Comparison of ENCODE assay signal across 23 cellular contexts in genomic region chr7:143368387-143368786, GRCh38. TPM values are rescaled to one million over a fixed set of nuclear protein-coding genes. Genes with fewer than 3 reads are reported as not detected.
DNase-seq lines count a peak whose midpoint lies in the region; ATAC-seq, FAIRE-seq and TF ChIP-seq lines count a peak whose summit lies in the region.
"Had no signal": no experiment of that assay in that cellular context is flagged by ENCODE, and none has a peak within 500 bp of the region (broad histone marks: within the 10 kb centered on the region; RNA-seq: fewer than 3 reads in every experiment).

No MANE protein-coding gene starts in this region.

- intact Hi-C loops in PC-3 (cut with micrococcal nuclease) (no loop called here), transverse colon (cut with DNase I; ENCODE audit: low total_unique reads) (no loop called here)

- no peaks in the 10 kb centered on the region for H3K36me3 ChIP-seq in PC-3 (ENCODE audit: low read depth, low read length)
- H3K36me3 ChIP-seq in H1 (ENCODE audit: control insufficient read depth in 2 of 4, insufficient read depth in 4 of 4, low read length in 3 of 4): no peaks in the 10 kb centered on the region
- H3K36me3 ChIP-seq in transverse colon: no peaks in the 10 kb centered on the region
- H3K36me3 ChIP-seq: BLaER1 treated with 17β-estradiol and CSF1 and Interleukin-3, amounts not matched to agents 10 nM and 100 nM; HAP-1 had no signal

- no peaks in the 10 kb centered on the region for H3K9me3 Mint-ChIP-seq in activated T-cell treated with anti-CD3 and anti-CD28 coated beads, Interleukin-2, amount 50 U/mL, for 24 hours
- no peaks in the 10 kb centered on the region for H3K9me3 Mint-ChIP-seq in stimulated activated naive B cell treated with anti-CD40 and anti-IgM and Interleukin-4, amounts not matched to agents 10 μg/mL and 1 μg/mL and 100 μg/mL, for 72 hours
- H3K9me3 Mint-ChIP-seq: CD8-positive, alpha-beta T cell had no signal

- 0 out of 2 replicates have a peak overlapping the region, but pooled peaks have one; percentile 75 for H2BK12ac ChIP-seq in H1 (ENCODE audit: low read depth, low read length)

- H4K91ac ChIP-seq in H1 (replicated peaks; ENCODE audit: insufficient read length, low read length): no peak overlapping the region

- H3K23me2 ChIP-seq in H1 (ENCODE audit: low read depth, low read length): peaks cover 1% of the 10 kb centered on the region

- no peak overlapping the region for H3K4me3 Mint-ChIP-seq in activated T-cell treated with anti-CD3 and anti-CD28 coated beads, Interleukin-2, amount 50 U/mL, for 24 hours
- no peak overlapping the region for H3K4me3 Mint-ChIP-seq in stimulated activated naive B cell treated with anti-CD40 and anti-IgM and Interleukin-4, amounts not matched to agents 10 μg/mL and 1 μg/mL and 100 μg/mL, for 72 hours
- H3K4me3 Mint-ChIP-seq: CD8-positive, alpha-beta T cell had no signal

- no peak for FAIRE-seq in H1 (lab: Jason Lieb, UNC)
- FAIRE-seq: D721Med, GM19239, HTR-8/SVneo had no signal

- no peak overlapping the region for H3K27ac Mint-ChIP-seq in activated T-cell treated with anti-CD3 and anti-CD28 coated beads, Interleukin-2, amount 50 U/mL, for 24 hours
- H3K27ac Mint-ChIP-seq in stimulated activated naive B cell treated with anti-CD40 and anti-IgM and Interleukin-4, amounts not matched to agents 10 μg/mL and 1 μg/mL and 100 μg/mL, for 72 hours: no peak overlapping the region
- H3K27ac Mint-ChIP-seq: CD8-positive, alpha-beta T cell had no signal

- 75% methylated on average over 1 of the region's 1 CpG; no CpG with 5 or more reads in 1 of the 2 experiments for WGBS in H1 (ENCODE audit: extremely low coverage in 1 of 2, insufficient coverage in 1 of 2, insufficient read length in 1 of 2, insufficient replicate concordance in 2 of 2, low coverage in 1 of 2, low lambda C conversion rate in 2 of 2, missing lambda C conversion rate in 1 of 2), 2 experiments
- 43 to 60% methylated on average over 1 of the region's 1 CpG for WGBS in transverse colon (ENCODE audit: low coverage in 1 of 2), 2 donors

- peak; percentile 7 for ATAC-seq in PC-3
- no peak for ATAC-seq in HG02642 (IDR thresholded peaks at IDR 0.05; ENCODE audit: poor library complexity, unreplicated experiment)
- no peak for ATAC-seq in stimulated activated naive B cell treated with anti-CD40 and anti-IgM and Interleukin-4, amounts not matched to agents 10 μg/mL and 1 μg/mL and 100 μg/mL, for 72 hours (replicated peaks)
- ATAC-seq: CD8-positive, alpha-beta T cell had no signal

- H4K8ac ChIP-seq in H1 (ENCODE audit: extremely low read depth, insufficient read depth, low read length): no peak overlapping the region

- peak overlapping the region; percentile 97; the same call in 1 of the 2 replicates for H2AK5ac ChIP-seq in H1 (ENCODE audit: low read depth, low read length)

- no peak overlapping the region for H2BK120ac ChIP-seq in H1 (replicated peaks; ENCODE audit: low read depth, low read length)

- peak overlapping the region; percentile 4; the same call in 1 of the 2 replicates for H2BK20ac ChIP-seq in H1 (ENCODE audit: low read length)

- H3K27me3 Mint-ChIP-seq in activated T-cell treated with anti-CD3 and anti-CD28 coated beads, Interleukin-2, amount 50 U/mL, for 24 hours: peaks cover 26% of the 10 kb centered on the region
- peaks cover 26 to 31% of the 10 kb centered on the region in 2 donors for H3K27me3 Mint-ChIP-seq in stimulated activated naive B cell treated with anti-CD40 and anti-IgM and Interleukin-4, amounts not matched to agents 10 μg/mL and 1 μg/mL and 100 μg/mL, for 72 hours

- H3K79me2 ChIP-seq in PC-3 (ENCODE audit: low read length) (no peaks in the 10 kb centered on the region), H1 (ENCODE audit: control insufficient read depth in 1 of 2, insufficient read depth in 2 of 2, low read length in 2 of 2) (no peaks in the 10 kb centered on the region)

- no peaks in the 10 kb centered on the region for H3K79me1 ChIP-seq in H1 (ENCODE audit: low read depth, low read length)

- H4K20me1 ChIP-seq in PC-3 (ENCODE audit: low read length) (no peaks in the 10 kb centered on the region), H1 (replicated peaks in 1 of 2; ENCODE audit: control insufficient read depth in 1 of 2, insufficient read depth in 2 of 2, low read length in 2 of 2) (no peaks in the 10 kb centered on the region)

- H3K9ac ChIP-seq in PC-3 (ENCODE audit: low read length) (peak overlapping the region; percentile 13; the same call in 1 of the 2 replicates), H1 (replicated peaks in 1 of 4; ENCODE audit: extremely low read depth in 1 of 4, low read depth in 3 of 4, low read length in 3 of 4) (no peak overlapping the region)
- H3K9ac ChIP-seq: BLaER1 treated with 17β-estradiol and CSF1 and Interleukin-3, amounts not matched to agents 10 nM and 100 nM; KMS-11 had no signal

- no TSS peak for BruUV-seq in PC-3 (replicated peaks; lab: Mats Ljungman, UMichigan)

- H3K27me3 ChIP-seq in PC-3 (ENCODE audit: low read length) (peaks cover 4% of the 10 kb centered on the region), H1 (replicated peaks in 1 of 4; ENCODE audit: control insufficient read depth in 3 of 4, extremely low read depth in 1 of 4, insufficient read depth in 3 of 4, low read length in 3 of 4) (peaks cover 0 to 9% (median 6%) of the 10 kb centered on the region in 4 experiments; a peak in 4 of 7 replicates), transverse colon (peaks cover 14% of the 10 kb centered on the region)

- H3K18ac ChIP-seq in H1 (ENCODE audit: extremely low read depth, low read length): peak overlapping the region; percentile 74; the same call in 1 of the 2 replicates

- peaks cover 17% of the 10 kb centered on the region for H3K4me1 Mint-ChIP-seq in activated T-cell treated with anti-CD3 and anti-CD28 coated beads, Interleukin-2, amount 50 U/mL, for 24 hours (ENCODE audit: low read depth)
- H3K4me1 Mint-ChIP-seq in stimulated activated naive B cell treated with anti-CD40 and anti-IgM and Interleukin-4, amounts not matched to agents 10 μg/mL and 1 μg/mL and 100 μg/mL, for 72 hours: peaks cover 8 to 11% of the 10 kb centered on the region in 2 donors

- no peak for TF ChIP-seq EP300 in H1 (IDR thresholded peaks at IDR 0.05; ENCODE audit: borderline replicate concordance in 1 of 2, low read depth in 2 of 2, low read length in 2 of 2)
- TF ChIP-seq EP300 in transverse colon (IDR thresholded peaks at IDR 0.05; ENCODE audit: low read depth): no peak

- H3K4ac ChIP-seq in H1 (replicated peaks; ENCODE audit: insufficient read length, low read depth, low read length): no peak overlapping the region

- H3K4me1 ChIP-seq in PC-3 (ENCODE audit: insufficient read depth, low read length) (peaks cover 41% of the 10 kb centered on the region), H1 (replicated peaks in 1 of 4; ENCODE audit: control insufficient read depth in 3 of 4, insufficient read depth in 4 of 4, low read length in 3 of 4) (peaks cover 6 to 22% (median 14%) of the 10 kb centered on the region in 4 experiments; a peak in 5 of 7 replicates), transverse colon (peaks cover 0 to 47% (median 25%) of the 10 kb centered on the region in 4 donors)
- H3K4me1 ChIP-seq: HAP-1 had no signal

- H3K14ac ChIP-seq in H1 (ENCODE audit: insufficient read length): no peak overlapping the region

- no peak overlapping the region for H3K23ac ChIP-seq in H1 (ENCODE audit: insufficient read length)

- no peak overlapping the region for H3K56ac ChIP-seq in H1 (replicated peaks; ENCODE audit: insufficient read length, low read depth, low read length)

- H3K4me3 ChIP-seq in PC-3 (ENCODE audit: low read length) (no peak overlapping the region), H1 (ENCODE audit: extremely low read depth in 1 of 4, insufficient read depth in 2 of 4, low read depth in 3 of 4, low read length in 4 of 4) (no peak overlapping the region), transverse colon (no peak overlapping the region)
- H3K4me3 ChIP-seq: BLaER1 treated with 17β-estradiol and CSF1 and Interleukin-3, amounts not matched to agents 10 nM and 100 nM; HAP-1 had no signal

- CTCF ChIA-PET in PC-3 (lab: Charles Lee) (no interaction called here), H1 (lab: Charles Lee; ENCODE audit: partially characterized antibody) (interaction anchor here (0.8 to 17.5 kb wide), 7 partner anchors 11 to 63 kb away, joined by 3 to 359 read pairs (median 7); partner anchors contain the start of gene EPHA1)

- H2AFZ ChIP-seq in PC-3 (ENCODE audit: low read length) (no peak overlapping the region), H1 (ENCODE audit: low read length) (no peak overlapping the region)

- no peak for TF ChIP-seq POLR2A in H1 (IDR thresholded peaks at IDR 0.05; ENCODE audit: control extremely low read depth in 1 of 2, low read depth in 2 of 2, low read length in 2 of 2)
- TF ChIP-seq POLR2A in transverse colon (IDR thresholded peaks at IDR 0.05): no peak

- no peak overlapping the region for H4K5ac ChIP-seq in H1 (ENCODE audit: insufficient read length, low read depth, low read length)

- 0 out of 2 replicates have a peak overlapping the region, but pooled peaks have one; percentile 32 for H2BK15ac ChIP-seq in H1 (ENCODE audit: low read length)

- no peaks in the 10 kb centered on the region for H3K9me3 ChIP-seq in PC-3 (ENCODE audit: low read length)
- H3K9me3 ChIP-seq in H1 (ENCODE audit: insufficient read depth in 2 of 2, low read depth in 1 of 2, low read length in 1 of 2): no peaks in the 10 kb centered on the region
- H3K9me3 ChIP-seq in transverse colon: no peaks in the 10 kb centered on the region
- H3K9me3 ChIP-seq: BLaER1 treated with 17β-estradiol and CSF1 and Interleukin-3, amounts not matched to agents 10 nM and 100 nM; HAP-1 had no signal

- H2BK5ac ChIP-seq in H1 (ENCODE audit: low read depth, low read length): 0 out of 2 replicates have a peak overlapping the region, but pooled peaks have one; percentile 72

- TF ChIP-seq CTCF in PC-3 (conservative IDR thresholded peaks at IDR 0.05; ENCODE audit: low read depth, low read length) (no peak), H1 (IDR thresholded peaks at IDR 0.05; ENCODE audit: control extremely low read depth in 1 of 3, insufficient read depth in 1 of 3, low read depth in 1 of 3, low read length in 3 of 3) (no peak), transverse colon (IDR thresholded peaks at IDR 0.05) (no peak)

- peak overlapping the region; percentile 12; the same call in 1 of the 2 replicates for H3K4me2 ChIP-seq in PC-3 (ENCODE audit: low read length)
- peak overlapping the region in 1 of 2 experiments; percentile 24; a peak in 1 of 4 replicates for H3K4me2 ChIP-seq in H1 (ENCODE audit: insufficient read depth in 1 of 2, low read depth in 2 of 2, low read length in 2 of 2)
- H3K4me2 ChIP-seq: BLaER1 treated with 17β-estradiol and CSF1 and Interleukin-3, amounts not matched to agents 10 nM and 100 nM; KMS-11 had no signal

- peak; percentile 14 for DNase-seq in activated T-cell treated with anti-CD3 and anti-CD28 coated beads, Interleukin-2, amount 50 U/mL, for 24 hours
- DNase-seq in activated T-cell treated with anti-CD3 and anti-CD28 coated beads, Interleukin-2, amount 50 U/mL, for 48 hours: no peak
- DNase-seq in PC-3: no peak
- no peak for DNase-seq in H1 (ENCODE audit: low read depth in 1 of 2, low spot score in 2 of 2)
- no peak for DNase-seq in transverse colon
- no peak for DNase-seq in HT-29 (ENCODE audit: low spot score)
- no peak for DNase-seq in stimulated activated naive B cell treated with anti-CD40 and anti-IgM and Interleukin-4, amounts not matched to agents 10 μg/mL and 1 μg/mL and 100 μg/mL, for 72 hours
- DNase-seq: CD8-positive, alpha-beta T cell; GDM1; NCI-H1105; NCI-H2029 treated with DMSO at 0.1 percent for 48 hours; NCI-H345; NCI-H524; NCI-H82 had no signal

- H3K27ac ChIP-seq in PC-3 (ENCODE audit: low read length): peak overlapping the region; percentile 73
- H3K27ac ChIP-seq in H1 (ENCODE audit: low read depth, low read length): no peak overlapping the region
- H3K27ac ChIP-seq in transverse colon: peak overlapping the region; percentile 37 to 62 (median 55)
- H3K27ac ChIP-seq: 22Rv1; BLaER1 treated with 17β-estradiol and CSF1 and Interleukin-3, amounts not matched to agents 10 nM and 100 nM; KMS-11 had no signal

- no peak for TF ChIP-seq RAD21 in H1 (IDR thresholded peaks at IDR 0.05 in 1 of 2, conservative IDR thresholded peaks at IDR 0.05 in 1 of 2; ENCODE audit: low read depth in 2 of 2, low read length in 2 of 2)

- H3K36me3 Mint-ChIP-seq in activated T-cell treated with anti-CD3 and anti-CD28 coated beads, Interleukin-2, amount 50 U/mL, for 24 hours (ENCODE audit: low read depth): no peaks in the 10 kb centered on the region
- no peaks in the 10 kb centered on the region for H3K36me3 Mint-ChIP-seq in stimulated activated naive B cell treated with anti-CD40 and anti-IgM and Interleukin-4, amounts not matched to agents 10 μg/mL and 1 μg/mL and 100 μg/mL, for 72 hours
- H3K36me3 Mint-ChIP-seq: CD8-positive, alpha-beta T cell had no signal

- POLR2A ChIA-PET in PC-3 (lab: Charles Lee; ENCODE audit: unreplicated experiment) (interaction anchor here (0.7 kb wide), 1 partner anchor 32 kb away, joined by 4 read pairs; no protein-coding TSS in a partner anchor), H1 (lab: Charles Lee; ENCODE audit: partially characterized antibody) (interaction anchor here (1.2 to 19.0 kb wide), 3 partner anchors 10 to 31 kb away, joined by 5 to 518 read pairs (median 233); partner anchors contain the start of genes EPHA1 and ZYX)

- H3K9me2 ChIP-seq in PC-3 (replicated peaks; ENCODE audit: low read length): no peaks in the 10 kb centered on the region

- H3F3A ChIP-seq in PC-3 (ENCODE audit: low read length, unreplicated experiment): no peaks in the 10 kb centered on the region

- in situ Hi-C loops in transverse colon (cut with MboI; ENCODE audit: low pct_ligation_motif_present in 1 of 4, low pct_unique_long_range_greater_than_20kb in 1 of 4, low sequenced_read_pairs in 3 of 4): no loop called here

RNA-seq across cellular contexts. Expression of gene FAM131B, which starts 5.9 kb away (rescaled TPM):
- 6.9 and 7.7 TPM in 2 replicates for total RNA-seq in PC-3 (2014; rRNA removed)
- 35.5 and 38.2 TPM in 2 replicates for total RNA-seq in H1 (2021; fragmentation: NEBNext Ultra II Directional; extraction: Animal tissue kit (Norgen Biotek cat#: 25700))
- 23.1 and 28.8 TPM in 2 replicates for polyA plus RNA-seq in H1 (2011; rRNA removed)
- polyA plus RNA-seq in H1 (2011; cell fraction: cytosol; rRNA removed): 27.9 TPM
- 37.7 TPM for polyA plus RNA-seq in H1 (2011; cell fraction: nucleus; rRNA removed)
- 22.4 to 28.3 TPM (median 26.2 TPM) in 4 replicates for polyA plus RNA-seq in H1 (2012, experiment 1 of 2)
- 25.4 TPM for polyA plus RNA-seq in H1 (2012, experiment 2 of 2)
- polyA plus RNA-seq in H1 (2013, experiment 1 of 2): 11.6 TPM
- 12.8 TPM for polyA plus RNA-seq in H1 (2013, experiment 2 of 2)
- 51.2 and 57.7 TPM in 2 replicates for polyA minus RNA-seq in H1 (2011; rRNA and poly(A)+ RNA removed)
- 20.8 TPM for polyA minus RNA-seq in H1 (2011; cell fraction: cytosol; rRNA and poly(A)+ RNA removed)
- polyA minus RNA-seq in H1 (2011; cell fraction: nucleus; rRNA and poly(A)+ RNA removed): 25.5 TPM
- 10 to 100 TPM in 1 of 4 donors, 1 to 10 TPM in 3; 2.2 to 33.4 (median 4.7) TPM for total RNA-seq in transverse colon
- total RNA-seq in HT-29 (2014; rRNA removed; shearing (Covaris generic)): 13.2 and 17.6 TPM in 2 replicates
- total RNA-seq: OCI-LY7 had no signal

RNA-seq across cellular contexts. Expression of gene ZYX, which starts 12.8 kb away (rescaled TPM):
- total RNA-seq in PC-3 (2014; rRNA removed) (103 and 108 TPM in 2 replicates), transverse colon (100 to 1,000 TPM in 2 of 4 donors, 10 to 100 TPM in 2; 45.2 to 217 (median 110) TPM)
- 159 and 174 TPM in 2 replicates for total RNA-seq in H1 (2021; fragmentation: NEBNext Ultra II Directional; extraction: Animal tissue kit (Norgen Biotek cat#: 25700))
- polyA plus RNA-seq in H1 (2011; rRNA removed): 40.6 and 77.9 TPM in 2 replicates
- polyA plus RNA-seq in H1 (2011; cell fraction: cytosol; rRNA removed): 25.7 TPM
- 107 TPM for polyA plus RNA-seq in H1 (2011; cell fraction: nucleus; rRNA removed)
- polyA plus RNA-seq in H1 (2012, experiment 1 of 2): 138 to 177 TPM (median 171 TPM) in 4 replicates
- polyA plus RNA-seq in H1 (2012, experiment 2 of 2): 172 TPM
- polyA plus RNA-seq in H1 (2013, experiment 1 of 2): 166 TPM
- polyA plus RNA-seq in H1 (2013, experiment 2 of 2): 163 TPM
- 21.5 and 32.9 TPM in 2 replicates for polyA minus RNA-seq in H1 (2011; rRNA and poly(A)+ RNA removed)
- polyA minus RNA-seq in H1 (2011; cell fraction: cytosol; rRNA and poly(A)+ RNA removed): 70.7 TPM
- 64.8 TPM for polyA minus RNA-seq in H1 (2011; cell fraction: nucleus; rRNA and poly(A)+ RNA removed)
- total RNA-seq in HT-29 (2014; rRNA removed; shearing (Covaris generic)): 116 and 148 TPM in 2 replicates

RNA-seq across cellular contexts. Expression of gene EPHA1, which starts 40.3 kb away (rescaled TPM):
- total RNA-seq in PC-3 (2014; rRNA removed) (43.9 and 46.4 TPM in 2 replicates), transverse colon (10 to 100 TPM; 21.1 to 29.9 (median 24.8) TPM)
- 133 and 139 TPM in 2 replicates for total RNA-seq in H1 (2021; fragmentation: NEBNext Ultra II Directional; extraction: Animal tissue kit (Norgen Biotek cat#: 25700))
- polyA plus RNA-seq in H1 (2011; rRNA removed): 86.5 and 113 TPM in 2 replicates
- 103 TPM for polyA plus RNA-seq in H1 (2011; cell fraction: cytosol; rRNA removed)
- polyA plus RNA-seq in H1 (2011; cell fraction: nucleus; rRNA removed): 324 TPM
- 107 to 123 TPM (median 120 TPM) in 4 replicates for polyA plus RNA-seq in H1 (2012, experiment 1 of 2)
- 106 TPM for polyA plus RNA-seq in H1 (2012, experiment 2 of 2)
- 176 TPM for polyA plus RNA-seq in H1 (2013, experiment 1 of 2)
- 162 TPM for polyA plus RNA-seq in H1 (2013, experiment 2 of 2)
- polyA minus RNA-seq in H1 (2011; rRNA and poly(A)+ RNA removed): 185 and 189 TPM in 2 replicates
- polyA minus RNA-seq in H1 (2011; cell fraction: cytosol; rRNA and poly(A)+ RNA removed): 79.6 TPM
- 128 TPM for polyA minus RNA-seq in H1 (2011; cell fraction: nucleus; rRNA and poly(A)+ RNA removed)
- 54.3 and 65.6 TPM in 2 replicates for total RNA-seq in HT-29 (2014; rRNA removed; shearing (Covaris generic))
- total RNA-seq: OCI-LY7 had no signal

RNA-seq across cellular contexts. Expression of gene CLCN1, which starts 52.5 kb away (rescaled TPM):
- 0.55 and 0.69 TPM in 2 replicates for total RNA-seq in PC-3 (2014; rRNA removed)
- total RNA-seq in H1 (2021; fragmentation: NEBNext Ultra II Directional; extraction: Animal tissue kit (Norgen Biotek cat#: 25700)): 0.33 and 0.41 TPM in 2 replicates
- 0.36 and 0.38 TPM in 2 replicates for polyA plus RNA-seq in H1 (2011; rRNA removed)
- polyA plus RNA-seq in H1 (2011; cell fraction: cytosol; rRNA removed): 0.27 TPM
- polyA plus RNA-seq in H1 (2011; cell fraction: nucleus; rRNA removed): 0.36 TPM
- 0.21 to 0.34 TPM (median 0.30 TPM) in 4 replicates for polyA plus RNA-seq in H1 (2012, experiment 1 of 2)
- polyA plus RNA-seq in H1 (2012, experiment 2 of 2): 0.25 TPM
- polyA plus RNA-seq in H1 (2013, experiment 1 of 2): 0.16 TPM
- 0.20 TPM for polyA plus RNA-seq in H1 (2013, experiment 2 of 2)
- 0.09 and 0.15 TPM in 2 replicates for polyA minus RNA-seq in H1 (2011; rRNA and poly(A)+ RNA removed)
- not detected for polyA minus RNA-seq in H1 (2011; cell fraction: cytosol; rRNA and poly(A)+ RNA removed)
- not detected for polyA minus RNA-seq in H1 (2011; cell fraction: nucleus; rRNA and poly(A)+ RNA removed)
- not detected for total RNA-seq in transverse colon
- 2.8 and 3.0 TPM in 2 replicates for total RNA-seq in HT-29 (2014; rRNA removed; shearing (Covaris generic))
- total RNA-seq: CD8-positive, alpha-beta T cell; OCI-LY7 had no signal
